ENCODE assay signal across 1 cellular context in the genomic region with DNA sequence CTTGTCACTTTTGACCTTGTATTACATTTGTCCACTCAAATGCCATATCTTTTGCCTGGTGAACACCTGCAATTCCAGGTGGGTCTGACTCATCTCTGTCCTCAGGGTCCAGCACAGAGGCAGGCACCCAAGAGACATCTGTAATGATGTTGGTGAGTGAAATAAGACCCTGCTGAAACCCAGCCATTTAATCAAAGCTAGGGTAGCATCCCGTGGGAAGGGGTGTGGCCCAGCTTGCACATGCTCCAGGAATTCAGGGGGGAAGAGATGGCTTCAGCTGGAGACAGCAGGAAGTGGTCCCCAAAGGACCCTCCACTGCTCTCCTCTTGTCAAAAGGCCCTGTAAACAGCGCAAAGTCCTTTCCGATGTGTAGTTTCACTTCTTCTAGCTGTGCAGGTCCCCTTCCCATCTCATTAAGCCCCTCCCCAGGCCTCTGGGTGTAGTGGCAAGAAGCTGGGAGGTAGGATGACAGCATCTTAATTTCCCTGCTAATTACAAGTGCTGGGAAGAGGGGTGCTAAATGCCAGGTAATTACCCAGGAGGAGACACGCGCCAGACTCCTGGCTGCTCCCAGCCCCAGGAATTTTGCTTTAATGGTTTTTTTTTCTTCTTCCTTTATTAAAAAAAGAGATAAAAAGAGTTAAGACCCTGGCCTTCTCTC.
TF ChIP-seq lines count a peak whose summit lies in the region.

No MANE protein-coding gene starts in this region.

TF ChIP-seq in IMR-90, 13 proteins besides CTCF, POLR2A, EP300 and RAD21:
- TF ChIP-seq, protein P1, sequence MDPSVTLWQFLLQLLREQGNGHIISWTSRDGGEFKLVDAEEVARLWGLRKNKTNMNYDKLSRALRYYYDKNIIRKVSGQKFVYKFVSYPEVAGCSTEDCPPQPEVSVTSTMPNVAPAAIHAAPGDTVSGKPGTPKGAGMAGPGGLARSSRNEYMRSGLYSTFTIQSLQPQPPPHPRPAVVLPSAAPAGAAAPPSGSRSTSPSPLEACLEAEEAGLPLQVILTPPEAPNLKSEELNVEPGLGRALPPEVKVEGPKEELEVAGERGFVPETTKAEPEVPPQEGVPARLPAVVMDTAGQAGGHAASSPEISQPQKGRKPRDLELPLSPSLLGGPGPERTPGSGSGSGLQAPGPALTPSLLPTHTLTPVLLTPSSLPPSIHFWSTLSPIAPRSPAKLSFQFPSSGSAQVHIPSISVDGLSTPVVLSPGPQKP (IDR thresholded peaks at IDR 0.05; ENCODE audit: borderline replicate concordance, low read depth, low read length) = no peak
- no peak for TF ChIP-seq NFE2L2 (IDR thresholded peaks at IDR 0.05; ENCODE audit: low read depth, low read length)
- no peak for TF ChIP-seq BHLHE40 (IDR thresholded peaks at IDR 0.05; ENCODE audit: low read depth, low read length)
- no peak for TF ChIP-seq RFX5 (IDR thresholded peaks at IDR 0.05; ENCODE audit: low read depth, low read length)
- no peak for TF ChIP-seq MXI1 (IDR thresholded peaks at IDR 0.05; ENCODE audit: borderline replicate concordance, low read depth, low read length)
- TF ChIP-seq, protein P2, sequence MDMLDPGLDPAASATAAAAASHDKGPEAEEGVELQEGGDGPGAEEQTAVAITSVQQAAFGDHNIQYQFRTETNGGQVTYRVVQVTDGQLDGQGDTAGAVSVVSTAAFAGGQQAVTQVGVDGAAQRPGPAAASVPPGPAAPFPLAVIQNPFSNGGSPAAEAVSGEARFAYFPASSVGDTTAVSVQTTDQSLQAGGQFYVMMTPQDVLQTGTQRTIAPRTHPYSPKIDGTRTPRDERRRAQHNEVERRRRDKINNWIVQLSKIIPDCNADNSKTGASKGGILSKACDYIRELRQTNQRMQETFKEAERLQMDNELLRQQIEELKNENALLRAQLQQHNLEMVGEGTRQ (IDR thresholded peaks at IDR 0.05; ENCODE audit: low read depth, low read length) = no peak
- no peak for TF ChIP-seq MAZ (IDR thresholded peaks at IDR 0.05; ENCODE audit: borderline replicate concordance, low read depth, low read length)
- TF ChIP-seq FOS (IDR thresholded peaks at IDR 0.05; ENCODE audit: low read depth, low read length) = no peak
- TF ChIP-seq MAFK (IDR thresholded peaks at IDR 0.05; ENCODE audit: low read depth, low read length) = no peak
- TF ChIP-seq CEBPB (IDR thresholded peaks at IDR 0.05; ENCODE audit: low read depth, low read length) = no peak
- TF ChIP-seq SMC3 (IDR thresholded peaks at IDR 0.05; ENCODE audit: low read depth, low read length) = no peak
- TF ChIP-seq RCOR1 (IDR thresholded peaks at IDR 0.05; ENCODE audit: insufficient replicate concordance, low read length) = no peak
- TF ChIP-seq CHD1 (IDR thresholded peaks at IDR 0.05; ENCODE audit: low read depth, low read length) = no peak
